In genomic region chr5:11904270-11904906, GRCh38 we compare ENCODE assay signal across 8 cellular contexts. TPM values are rescaled to one million over a fixed set of nuclear protein-coding genes. Genes with fewer than 3 reads are reported as not detected.
DNase-seq lines count a peak whose midpoint lies in the region; ATAC-seq and TF ChIP-seq lines count a peak whose summit lies in the region.

TSS of gene CTNND2 (minus strand) at chr5:11904446. CDS start at chr5:11903853, 593 bp downstream.

- H3K9me3 ChIP-seq in cardiac muscle cell (ENCODE audit: low read depth) = no peaks in the 10 kb centered on the region

- no peaks in the 10 kb centered on the region for H3K36me3 ChIP-seq in cardiac muscle cell

- H3K27ac ChIP-seq in cardiac muscle cell = no peak within 1 kb of the TSS

- H3K4me1 ChIP-seq in cardiac muscle cell (ENCODE audit: low read depth) = peaks cover 4% of the 10 kb centered on the region

- peak within 1 kb of the TSS; percentile 80 for H3K4me3 ChIP-seq in cardiac muscle cell
- peak within 1 kb of the TSS; percentile 8 for H3K4me3 ChIP-seq in choroid plexus epithelial cell (ENCODE audit: low read depth, low read length)

- no peak for TF ChIP-seq CTCF in cardiac muscle cell (IDR thresholded peaks at IDR 0.05; ENCODE audit: low read depth, low read length)
- no peak for TF ChIP-seq CTCF in choroid plexus epithelial cell (conservative IDR thresholded peaks at IDR 0.05; ENCODE audit: low read depth, low read length)

- peaks cover 53% of the 10 kb centered on the region for H3K27me3 ChIP-seq in cardiac muscle cell

- ATAC-seq in Right ventricle myocardium inferior = no peak
- no peak for ATAC-seq in HG02571 (IDR thresholded peaks at IDR 0.05; ENCODE audit: unreplicated experiment)
- no peak for ATAC-seq in GM19452 (IDR thresholded peaks at IDR 0.05; ENCODE audit: unreplicated experiment)

- peak; percentile 5 to 87 for DNase-seq in cardiac muscle cell (ENCODE audit: low read depth in 1 of 2, low spot score in 1 of 2)
- no peak for DNase-seq in Right ventricle myocardium inferior (ENCODE audit: missing footprints)
- DNase-seq in NCI-H2196 treated with DMSO at 0.1 percent for 48 hours (lab: John Stamatoyannopoulos, UW; ENCODE audit: unreplicated experiment) = peak; percentile 7
- DNase-seq in choroid plexus epithelial cell (ENCODE audit: low read depth) = peak; percentile 3
- DNase-seq in medulla oblongata (ENCODE audit: extremely low spot score) = peak; percentile 26
- DNase-seq in HUDEP-2 (lab: John Stamatoyannopoulos, UW; ENCODE audit: unreplicated experiment in 76 of 76) = no peak

- intact Hi-C loops in Right ventricle myocardium inferior (cut with DNase I) = no loop called here

RNA-seq across cellular contexts. Expression of gene CTNND2, which starts in this region (rescaled TPM):
- total RNA-seq in cardiac muscle cell (6.3 and 11.0 TPM in 2 replicates), Right ventricle myocardium inferior (1.7 TPM)
- polyA plus RNA-seq in cardiac muscle cell = 7.5 and 12.7 TPM in 2 replicates

Comparison
In these comparisons a context has a peak if more than half of its experiments do, and no peak if none do; other contexts are left out.
1. DNase-seq: peak in cardiac muscle cell (2 of 2), NCI-H2196 treated with DMSO at 0.1 percent for 48 hours (single experiment), choroid plexus epithelial cell (single experiment) and medulla oblongata (single experiment); none in Right ventricle myocardium inferior (single experiment) and HUDEP-2 (0 of 76).